ENCODE assay signal across 21 cellular contexts in the genomic region with DNA sequence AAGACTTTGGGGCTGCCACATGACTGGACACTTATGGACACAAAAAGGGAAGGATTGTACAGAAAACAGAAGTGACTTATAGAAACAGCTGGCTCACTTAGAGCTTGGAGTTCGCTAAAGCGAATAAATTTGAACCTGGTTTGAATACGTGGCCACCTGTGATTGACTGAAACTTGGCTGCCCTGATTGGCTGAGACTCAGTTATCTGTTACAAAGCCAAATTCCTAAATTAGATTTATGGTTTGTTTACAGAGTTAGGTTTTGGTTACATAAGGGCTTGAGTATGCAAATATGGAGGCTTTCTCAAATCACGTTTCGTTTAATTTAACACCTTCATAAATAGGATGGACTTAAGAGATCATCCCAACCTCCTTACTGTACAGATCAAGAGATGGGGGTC.
A peak's percentile ranks its signal among the peaks of the same experiment; 100 is the strongest.
DNase-seq lines count a peak whose midpoint lies in the region; ATAC-seq and TF ChIP-seq lines count a peak whose summit lies in the region.
"Had no signal": no experiment of that assay in that cellular context is flagged by ENCODE, and none has a peak within 500 bp of the region (broad histone marks: within the 10 kb centered on the region; RNA-seq: fewer than 3 reads in every experiment).

No MANE protein-coding gene starts in this region.

- H3K79me2 ChIP-seq in PC-3 (ENCODE audit: low read length): no peaks in the 10 kb centered on the region

- POLR2A ChIA-PET in PC-3 (lab: Charles Lee; ENCODE audit: unreplicated experiment): no interaction called here

- H3K36me3 ChIP-seq in heart left ventricle (no peaks in the 10 kb centered on the region), PC-3 (ENCODE audit: low read depth, low read length) (0 out of 2 replicates have a peak, but pooled peaks cover 2% of the 10 kb centered on the region), lower lobe of right lung (no peaks in the 10 kb centered on the region), uterus (no peaks in the 10 kb centered on the region)
- H3K36me3 ChIP-seq: adrenal gland, Peyer's patch, thyroid gland had no signal

- intact Hi-C loops in heart left ventricle (cut with DNase I) (loop anchor here in 6 of 10 donors (5.0 to 10.0 kb wide), 5 partner anchors 51 to 417 kb away; no protein-coding TSS in a partner anchor), cardiac septum (cut with DNase I) (loop anchor here (5.0 kb wide), 1 partner anchor 57 kb away; no protein-coding TSS in a partner anchor), PC-3 (cut with micrococcal nuclease) (loop anchor here (2.0 kb wide), 1 partner anchor 55 kb away; no protein-coding TSS in a partner anchor), lower lobe of right lung (cut with DNase I) (loop anchor here (5.0 kb wide), 1 partner anchor 57 kb away; no protein-coding TSS in a partner anchor), uterus (cut with DNase I; ENCODE audit: low total_unique reads) (loop anchor here (10.0 kb wide), 1 partner anchor 59 kb away; no protein-coding TSS in a partner anchor)

- H3K27ac ChIP-seq in heart left ventricle (peak overlapping the region in 5 of 12 donors; percentile 7 to 33 (median 24)), PC-3 (ENCODE audit: low read length) (peak overlapping the region; percentile 12), lower lobe of right lung (peak overlapping the region; percentile 28), uterus (peak overlapping the region; percentile 67 to 76)

- H3K4me1 ChIP-seq in heart left ventricle (peaks cover 0 to 42% (median 11%) of the 10 kb centered on the region in 12 donors), PC-3 (ENCODE audit: insufficient read depth, low read length) (peaks cover 12% of the 10 kb centered on the region; the same call in 1 of the 2 replicates), lower lobe of right lung (peaks cover 37% of the 10 kb centered on the region), uterus (peaks cover 9 to 13% of the 10 kb centered on the region in 2 donors)

- 37 to 51% (median 45%) methylated on average over 4 of the region's 5 CpGs for WGBS in heart left ventricle, 4 donors

- TF ChIP-seq CTCF in heart left ventricle (IDR thresholded peaks at IDR 0.05) (no peak), PC-3 (conservative IDR thresholded peaks at IDR 0.05; ENCODE audit: low read depth, low read length) (no peak), lower lobe of right lung (IDR thresholded peaks at IDR 0.05) (no peak), uterus (IDR thresholded peaks at IDR 0.05) (no peak)

- no peak overlapping the region for H3K4me3 ChIP-seq in heart left ventricle
- no peak overlapping the region for H3K4me3 ChIP-seq in PC-3 (ENCODE audit: low read length)
- H3K4me3 ChIP-seq in lower lobe of right lung: no peak overlapping the region
- H3K4me3 ChIP-seq in uterus: no peak overlapping the region
- H3K4me3 ChIP-seq: adrenal gland, Peyer's patch, thyroid gland had no signal

- H2AFZ ChIP-seq in PC-3 (ENCODE audit: low read length): no peak overlapping the region

- peak in 3 of 4 donors; percentile 24 to 44 (median 33) for ATAC-seq in heart left ventricle
- no peak for ATAC-seq in PC-3
- peak in 1 of 2 donors; percentile 34 for ATAC-seq in lower lobe of right lung
- no peak for ATAC-seq in HG02588 (IDR thresholded peaks at IDR 0.05; ENCODE audit: unreplicated experiment)
- ATAC-seq: CD8-positive, alpha-beta T cell; effector memory CD8-positive, alpha-beta T cell; HCT116; stimulated activated memory B cell treated with anti-CD40 and anti-IgM and Interleukin-4, amounts not matched to agents 10 μg/mL and 1 μg/mL and 100 μg/mL, for 72 hours had no signal

- H3K9me2 ChIP-seq in PC-3 (replicated peaks; ENCODE audit: low read length): no peaks in the 10 kb centered on the region
- H3K9me2 ChIP-seq: SK-N-SH had no signal

- H3K9me3 ChIP-seq in heart left ventricle: no peaks in the 10 kb centered on the region
- H3K9me3 ChIP-seq in PC-3 (ENCODE audit: low read length): no peaks in the 10 kb centered on the region
- no peaks in the 10 kb centered on the region for H3K9me3 ChIP-seq in lower lobe of right lung
- no peaks in the 10 kb centered on the region for H3K9me3 ChIP-seq in uterus
- H3K9me3 ChIP-seq: adrenal gland, Peyer's patch, SK-N-SH, thyroid gland had no signal

- H4K20me1 ChIP-seq in PC-3 (ENCODE audit: low read length): no peaks in the 10 kb centered on the region

- no TSS peak for BruUV-seq in PC-3 (replicated peaks; lab: Mats Ljungman, UMichigan)

- H3K27me3 ChIP-seq in heart left ventricle: no peaks in the 10 kb centered on the region
- H3K27me3 ChIP-seq in PC-3 (ENCODE audit: low read length): no peaks in the 10 kb centered on the region
- no peaks in the 10 kb centered on the region for H3K27me3 ChIP-seq in lower lobe of right lung (ENCODE audit: low read depth)
- H3K27me3 ChIP-seq in uterus: no peaks in the 10 kb centered on the region
- H3K27me3 ChIP-seq: adrenal gland, Peyer's patch, thyroid gland had no signal

- H3K4me2 ChIP-seq in PC-3 (ENCODE audit: low read length): no peak overlapping the region
- H3K4me2 ChIP-seq: SK-N-SH had no signal

- DNase-seq in heart left ventricle: no peak
- DNase-seq in cardiac septum (ENCODE audit: low spot score): no peak
- no peak for DNase-seq in PC-3
- no peak for DNase-seq in lower lobe of right lung
- no peak for DNase-seq in uterus
- no peak for DNase-seq in SKM-1 (lab: John Stamatoyannopoulos, UW; ENCODE audit: unreplicated experiment)
- no peak for DNase-seq in anterior cingulate cortex (lab: John Stamatoyannopoulos, UW)
- DNase-seq: activated CD4-positive, alpha-beta T cell treated with anti-CD3 and anti-CD28 coated beads, Interleukin-2, amount 10 ng/mL, durations not matched to agents 24 days and 14 days; activated CD8-positive, alpha-beta memory T cell treated with anti-CD3 and anti-CD28 coated beads, Interleukin-2, amount 50 U/mL, for 48 hours; activated gamma-delta T cell; CD8-positive, alpha-beta T cell; effector memory CD8-positive, alpha-beta T cell; KG1; NCI-H69; SK-N-SH had no signal

- H3F3A ChIP-seq in PC-3 (ENCODE audit: low read length, unreplicated experiment): no peaks in the 10 kb centered on the region

- TF ChIP-seq POLR2A in heart left ventricle (IDR thresholded peaks at IDR 0.05): no peak
- no peak for TF ChIP-seq POLR2A in uterus (IDR thresholded peaks at IDR 0.05)

- no peak overlapping the region for H3K9ac ChIP-seq in PC-3 (ENCODE audit: low read length)
- H3K9ac ChIP-seq: SK-N-SH had no signal

- CTCF ChIA-PET in PC-3 (lab: Charles Lee): no interaction called here

Comparison
In these comparisons a context has a peak if more than half of its experiments do, and no peak if none do; other contexts are left out.
1. ATAC-seq: peak in heart left ventricle (3 of 4); none in PC-3 (single experiment) and HG02588 (single experiment).